Comparison of ENCODE assay signal across 16 cellular contexts in genomic region chr4:120348521-120348920, GRCh38.
A peak's percentile ranks its signal among the peaks of the same experiment; 100 is the strongest.
DNase-seq lines count a peak whose midpoint lies in the region; ATAC-seq and TF ChIP-seq lines count a peak whose summit lies in the region.
"Had no signal": no experiment of that assay in that cellular context is flagged by ENCODE, and none has a peak within 500 bp of the region (broad histone marks: within the 10 kb centered on the region; RNA-seq: fewer than 3 reads in every experiment).

No MANE protein-coding gene starts in this region.

- DNase-seq in AG08395 (ENCODE audit: low spot score) (peak; percentile 3), NCI-H446 treated with DMSO at 0.1 percent for 48 hours (lab: John Stamatoyannopoulos, UW) (peak; percentile 10), fibroblast of mammary gland (ENCODE audit: low read depth) (peak; percentile 64), neuronal stem cell (ENCODE audit: low spot score) (no peak), hepatic stellate cell (ENCODE audit: low spot score) (no peak), COLO668 (lab: John Stamatoyannopoulos, UW; ENCODE audit: unreplicated experiment) (no peak), cortex of kidney (lab: John Stamatoyannopoulos, UW) (no peak)
- DNase-seq: Caco-2; CD8-positive, alpha-beta T cell; DND-41; GDM1; GOT3; H9; HFFc6 had no signal

- no peak overlapping the region for H2BK12ac ChIP-seq in neuronal stem cell (ENCODE audit: low read length)

- H3K9ac ChIP-seq in neuronal stem cell (ENCODE audit: low read depth, low read length, poor library complexity) = no peak overlapping the region

- H3K4me3 ChIP-seq in fibroblast of mammary gland (ENCODE audit: control insufficient read depth, low read depth, low read length) (no peak overlapping the region), neuronal stem cell (ENCODE audit: low read length in 2 of 2) (no peak overlapping the region)

- no peaks in the 10 kb centered on the region for H3K4me1 ChIP-seq in neuronal stem cell (ENCODE audit: control insufficient read depth in 2 of 2, insufficient read depth in 1 of 2, low read depth in 1 of 2, low read length in 2 of 2)
- H3K4me1 ChIP-seq: Caco-2 had no signal

- no peak overlapping the region for H4K8ac ChIP-seq in neuronal stem cell (ENCODE audit: low read depth, low read length)

- H3K9me3 ChIP-seq in neuronal stem cell (replicated peaks in 1 of 2; ENCODE audit: control insufficient read depth in 2 of 2, insufficient read depth in 1 of 2, low read depth in 1 of 2, low read length in 2 of 2) = no peaks in the 10 kb centered on the region
- H3K9me3 ChIP-seq: Caco-2 had no signal

- no peak overlapping the region for H2BK15ac ChIP-seq in neuronal stem cell (ENCODE audit: low read length)

- no peaks in the 10 kb centered on the region for H3K27me3 ChIP-seq in neuronal stem cell (ENCODE audit: control insufficient read depth in 3 of 3, insufficient read depth in 3 of 3, low read depth in 1 of 3, low read length in 3 of 3)

- no peaks in the 10 kb centered on the region for H3K79me1 ChIP-seq in neuronal stem cell (ENCODE audit: low read depth, low read length)

- no CpG with 5 or more reads among the region's 2 CpGs for WGBS in neuronal stem cell (ENCODE audit: extremely low coverage in 2 of 2, insufficient read length in 2 of 2, insufficient replicate concordance in 1 of 2), 2 donors

- no peak overlapping the region for H2BK5ac ChIP-seq in neuronal stem cell (ENCODE audit: low read length)

- H2AFZ ChIP-seq in neuronal stem cell (ENCODE audit: low read length) = peak overlapping the region; percentile 50

- H2BK120ac ChIP-seq in neuronal stem cell (ENCODE audit: low read depth, low read length) = no peak overlapping the region

- no peak overlapping the region for H3K14ac ChIP-seq in neuronal stem cell (ENCODE audit: low read length)

- no peak overlapping the region for H3K4ac ChIP-seq in neuronal stem cell (ENCODE audit: low read length)

- no peak overlapping the region for H3K27ac ChIP-seq in neuronal stem cell (replicated peaks; ENCODE audit: low read length)
- H3K27ac ChIP-seq: 22Rv1 had no signal

- H3K4me2 ChIP-seq in neuronal stem cell (ENCODE audit: insufficient read depth, low read length, poor library complexity, severe bottlenecking) = no peak overlapping the region

- H3K36me3 ChIP-seq in neuronal stem cell (replicated peaks in 1 of 2; ENCODE audit: control insufficient read depth in 2 of 2, insufficient read depth in 2 of 2, low read length in 2 of 2) = no peaks in the 10 kb centered on the region

- ATAC-seq in GM21825 (IDR thresholded peaks at IDR 0.05; ENCODE audit: unreplicated experiment) = no peak
- ATAC-seq: CD8-positive, alpha-beta T cell had no signal

- H3K18ac ChIP-seq in neuronal stem cell (ENCODE audit: low read length) = no peak overlapping the region

- H2AK5ac ChIP-seq in neuronal stem cell (ENCODE audit: low read depth, low read length) = no peak overlapping the region

- no peak overlapping the region for H4K91ac ChIP-seq in neuronal stem cell (ENCODE audit: low read depth, low read length, poor library complexity)

- H3K23ac ChIP-seq in neuronal stem cell (ENCODE audit: low read depth, low read length, poor library complexity) = no peak overlapping the region

- TF ChIP-seq CTCF in fibroblast of mammary gland (conservative IDR thresholded peaks at IDR 0.05; ENCODE audit: control insufficient read depth, insufficient read depth, low read depth, low read length) = no peak

Comparison
In these comparisons a context has a peak if more than half of its experiments do, and no peak if none do; other contexts are left out.
1. DNase-seq: peak in AG08395 (single experiment), NCI-H446 treated with DMSO at 0.1 percent for 48 hours (single experiment) and fibroblast of mammary gland (single experiment); none in neuronal stem cell (single experiment), hepatic stellate cell (single experiment), COLO668 (single experiment) and cortex of kidney (single experiment).